ENCODE assay signal across 28 cellular contexts in genomic region chr2:23522726-23523410, GRCh38.
DNase-seq lines count a peak whose midpoint lies in the region; FAIRE-seq and TF ChIP-seq lines count a peak whose summit lies in the region.
"Had no signal": no experiment of that assay in that cellular context is flagged by ENCODE, and none has a peak within 500 bp of the region (broad histone marks: within the 10 kb centered on the region; RNA-seq: fewer than 3 reads in every experiment).

No MANE protein-coding gene starts in this region.

- CTCF ChIA-PET in MCF 10A (lab: Yijun Ruan, JAX) = no interaction called here

- peaks cover 17% of the 10 kb centered on the region for H3K4me1 Mint-ChIP-seq in MCF 10A (ENCODE audit: insufficient read depth, unreplicated experiment)

- no peak overlapping the region for H3K27ac Mint-ChIP-seq in MCF 10A (ENCODE audit: low read depth, unreplicated experiment)
- H3K27ac Mint-ChIP-seq: activated CD8-positive, alpha-beta T cell treated with anti-CD3 and anti-CD28 coated beads, Interleukin-2, amount 10 ng/mL, durations not matched to agents 7 days and 5 days; CD8-positive, alpha-beta memory T cell; neural progenitor cell; progenitor cell of endocrine pancreas; stimulated activated naive B cell treated with anti-CD40 and anti-IgM and Interleukin-4, amounts not matched to agents 10 μg/mL and 1 μg/mL and 100 μg/mL, for 72 hours had no signal

- H3K9ac ChIP-seq in skeletal muscle satellite cell (ENCODE audit: low read depth, low read length) = no peak overlapping the region
- H3K9ac ChIP-seq: neural progenitor cell had no signal

- no TSS peak for BruUV-seq in MCF 10A (replicated peaks; lab: Mats Ljungman, UMichigan)

- TF ChIP-seq CTCF in breast epithelium (IDR thresholded peaks at IDR 0.05) = no peak
- TF ChIP-seq CTCF in MCF 10A (IDR thresholded peaks at IDR 0.05; ENCODE audit: unreplicated experiment) = no peak
- no peak for TF ChIP-seq CTCF in GM10266 (IDR thresholded peaks at IDR 0.05; ENCODE audit: control insufficient read depth, insufficient read depth, low read depth, missing control alignments)

- no peak overlapping the region for H3K4me3 ChIP-seq in breast epithelium
- H3K4me3 ChIP-seq in skeletal muscle satellite cell (ENCODE audit: low read length) = peak overlapping the region; percentile 55
- H3K4me3 ChIP-seq: coronary artery, MG63, neural progenitor cell, Peyer's patch, SJSA1, testis had no signal

- H3K4me1 ChIP-seq in breast epithelium (no peaks in the 10 kb centered on the region), skeletal muscle satellite cell (ENCODE audit: control insufficient read depth, insufficient read depth, low read length) (peaks cover 47% of the 10 kb centered on the region)
- H3K4me1 ChIP-seq: neural progenitor cell had no signal

- no peak for DNase-seq in breast epithelium (ENCODE audit: low spot score in 2 of 2)
- DNase-seq in MCF 10A (ENCODE audit: unreplicated experiment) = no peak
- DNase-seq in H54 (ENCODE audit: insufficient read length, low spot score) = no peak
- DNase-seq in kidney tubule cell (ENCODE audit: low spot score) = no peak
- DNase-seq in NCI-H69 (lab: John Stamatoyannopoulos, UW) = no peak
- no peak for DNase-seq in GM10266 (ENCODE audit: extremely low spot score)
- DNase-seq: activated CD8-positive, alpha-beta T cell treated with anti-CD3 and anti-CD28 coated beads, Interleukin-2, amount 10 ng/mL, durations not matched to agents 7 days and 5 days; activated gamma-delta T cell; AML-193; CD8-positive, alpha-beta memory T cell; DMS153; GDM1; GOT3; hypothalamus; NCI-H1417 treated with DMSO at 0.1 percent for 48 hours; Peyer's patch; stimulated activated CD4-positive, alpha-beta T cell treated with anti-CD3 and anti-CD28 coated beads, Interleukin-12 subunit alpha, Interleukin-12 subunit beta, amount 100 ng/mL, for 4 hours; stimulated activated CD4-positive, alpha-beta T cell treated with anti-CD3 and anti-CD28 coated beads, Interleukin-4, amount 100 ng/mL, for 24 hours; stimulated activated naive B cell treated with anti-CD40 and anti-IgM and Interleukin-4, amounts not matched to agents 10 μg/mL and 1 μg/mL and 100 μg/mL, for 72 hours had no signal

- H3K27me3 Mint-ChIP-seq in MCF 10A (ENCODE audit: insufficient read depth, unreplicated experiment) = no peaks in the 10 kb centered on the region

- peak overlapping the region; percentile 61 for H3K4me2 ChIP-seq in skeletal muscle satellite cell (ENCODE audit: low read length)
- H3K4me2 ChIP-seq: neural progenitor cell had no signal

- POLR2A ChIA-PET in MCF 10A (lab: Yijun Ruan, JAX) = no interaction called here

- H3K36me3 ChIP-seq in breast epithelium = no peaks in the 10 kb centered on the region
- H3K36me3 ChIP-seq in skeletal muscle satellite cell (ENCODE audit: insufficient read depth, low read length) = no peaks in the 10 kb centered on the region
- H3K36me3 ChIP-seq: MG63, neural progenitor cell, Peyer's patch, SJSA1 had no signal

- no peaks in the 10 kb centered on the region for H3K9me3 Mint-ChIP-seq in MCF 10A (ENCODE audit: unreplicated experiment)
- H3K9me3 Mint-ChIP-seq: CD8-positive, alpha-beta memory T cell; neural progenitor cell; stimulated activated naive B cell treated with anti-CD40 and anti-IgM and Interleukin-4, amounts not matched to agents 10 μg/mL and 1 μg/mL and 100 μg/mL, for 72 hours had no signal

- H3K27me3 ChIP-seq in breast epithelium = no peaks in the 10 kb centered on the region
- H3K27me3 ChIP-seq in layer of hippocampus (ENCODE audit: control insufficient read depth, insufficient read depth, low read length) = no peaks in the 10 kb centered on the region
- H3K27me3 ChIP-seq in skeletal muscle satellite cell (ENCODE audit: control insufficient read depth, insufficient read depth, low read length) = no peaks in the 10 kb centered on the region
- H3K27me3 ChIP-seq: MG63, neural progenitor cell, Peyer's patch, SJSA1, testis had no signal

- H3K4me3 Mint-ChIP-seq in MCF 10A (ENCODE audit: unreplicated experiment) = no peak overlapping the region
- H3K4me3 Mint-ChIP-seq: activated CD8-positive, alpha-beta T cell treated with anti-CD3 and anti-CD28 coated beads, Interleukin-2, amount 10 ng/mL, durations not matched to agents 7 days and 5 days; CD8-positive, alpha-beta memory T cell; neural progenitor cell; stimulated activated naive B cell treated with anti-CD40 and anti-IgM and Interleukin-4, amounts not matched to agents 10 μg/mL and 1 μg/mL and 100 μg/mL, for 72 hours had no signal

- intact Hi-C loops in breast epithelium (cut with DNase I; ENCODE audit: low total_unique reads) = no loop called here
- intact Hi-C loops in MCF 10A (cut with micrococcal nuclease) = no loop called here

- H3K36me3 Mint-ChIP-seq in MCF 10A (ENCODE audit: insufficient read depth, unreplicated experiment) = peaks cover 5% of the 10 kb centered on the region
- H3K36me3 Mint-ChIP-seq: CD8-positive, alpha-beta memory T cell; neural progenitor cell; stimulated activated naive B cell treated with anti-CD40 and anti-IgM and Interleukin-4, amounts not matched to agents 10 μg/mL and 1 μg/mL and 100 μg/mL, for 72 hours had no signal

- no peak for FAIRE-seq in H54 (lab: Jason Lieb, UNC)
- FAIRE-seq: bronchial epithelial cell had no signal

- H3K9me3 ChIP-seq in breast epithelium = no peaks in the 10 kb centered on the region
- H3K9me3 ChIP-seq in skeletal muscle satellite cell (replicated peaks; ENCODE audit: low read length) = no peaks in the 10 kb centered on the region
- H3K9me3 ChIP-seq: MG63, Peyer's patch, SJSA1, testis had no signal

- TF ChIP-seq POLR2A in breast epithelium (IDR thresholded peaks at IDR 0.05) (no peak), H54 (IDR thresholded peaks at IDR 0.05; ENCODE audit: low read depth, low read length) (no peak)

- H3K27ac ChIP-seq in breast epithelium = peak overlapping the region; percentile 53 to 83
- H3K27ac ChIP-seq in layer of hippocampus (ENCODE audit: low read depth, low read length) = peak overlapping the region; percentile 30
- H3K27ac ChIP-seq: neural progenitor cell, SJSA1 had no signal
